9 cellular contexts compared by ENCODE assay signal in the genomic region with DNA sequence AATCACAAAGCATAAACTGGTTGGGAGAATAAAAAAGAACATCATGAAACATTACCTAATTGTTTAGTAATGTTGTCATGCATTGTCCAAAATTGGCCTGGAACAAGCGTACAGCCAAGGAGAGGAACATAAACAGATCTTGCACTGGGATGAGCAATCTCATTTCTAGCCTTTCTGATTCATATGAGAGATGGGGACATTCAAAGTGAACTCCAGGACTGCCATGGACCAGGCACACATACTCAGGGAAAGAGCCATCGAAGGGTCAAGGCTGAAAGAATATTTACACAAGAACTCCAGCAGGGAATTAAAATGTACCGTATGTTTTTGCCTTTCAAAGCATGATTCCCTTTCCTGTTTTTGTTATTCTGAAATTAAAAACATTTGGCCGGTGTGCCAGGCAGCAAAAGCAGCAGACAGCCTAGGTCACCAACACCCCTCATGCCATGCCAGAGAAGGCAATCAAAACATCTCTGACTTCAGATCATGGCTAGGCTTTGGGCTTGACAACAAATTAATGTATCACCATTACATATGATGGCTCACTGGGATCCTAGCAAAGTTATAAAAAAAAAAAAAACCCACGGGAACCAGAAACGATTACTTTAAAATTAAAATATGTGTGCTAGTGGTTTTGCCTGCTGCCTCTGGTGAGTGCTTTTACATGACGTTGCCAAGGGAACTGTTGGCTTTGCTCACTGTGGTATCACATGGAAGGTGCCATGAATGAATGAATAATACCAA.
A peak's percentile ranks its signal among the peaks of the same experiment; 100 is the strongest.
DNase-seq lines count a peak whose midpoint lies in the region; ATAC-seq and TF ChIP-seq lines count a peak whose summit lies in the region.
"Had no signal": no experiment of that assay in that cellular context is flagged by ENCODE, and none has a peak within 500 bp of the region (broad histone marks: within the 10 kb centered on the region; RNA-seq: fewer than 3 reads in every experiment).

No MANE protein-coding gene starts in this region.

- H3K4me3 ChIP-seq in adrenal gland (no peak overlapping the region), foreskin fibroblast (ENCODE audit: low read depth in 1 of 2, low read length in 2 of 2) (no peak overlapping the region), Karpas-422 (ENCODE audit: low read length) (no peak overlapping the region)

- H3K36me3 Mint-ChIP-seq in osteocyte (ENCODE audit: unreplicated experiment) = peaks cover 35% of the 10 kb centered on the region

- ATAC-seq in HG03025 (IDR thresholded peaks at IDR 0.05; ENCODE audit: low FRiP score, unreplicated experiment) = no peak
- no peak for ATAC-seq in GM19452 (IDR thresholded peaks at IDR 0.05; ENCODE audit: unreplicated experiment)

- peaks cover 22 to 38% of the 10 kb centered on the region in 2 donors for H3K4me1 ChIP-seq in adrenal gland (replicated peaks in 1 of 2)
- no peaks in the 10 kb centered on the region for H3K4me1 ChIP-seq in Karpas-422 (ENCODE audit: low read length)

- TF ChIP-seq CTCF in AG09319 (IDR thresholded peaks at IDR 0.05; ENCODE audit: low read depth, low read length) (no peak), adrenal gland (IDR thresholded peaks at IDR 0.05) (peak in 2 of 6 experiments; percentile 3 to 11), foreskin fibroblast (IDR thresholded peaks at IDR 0.05; ENCODE audit: low read depth, low read length) (no peak), osteocyte (IDR thresholded peaks at IDR 0.05) (no peak)

- WGBS in adrenal gland, 4 donors = 19 to 28% (median 22%) methylated on average over 7 of the region's 7 CpGs

- peak in 1 of 2 donors; percentile 35 for TF ChIP-seq POLR2A in adrenal gland (IDR thresholded peaks at IDR 0.05)

- H3K4me3 Mint-ChIP-seq in osteocyte (ENCODE audit: unreplicated experiment) = no peak overlapping the region
- H3K4me3 Mint-ChIP-seq: activated naive CD8-positive, alpha-beta T cell had no signal

- H3K27ac ChIP-seq in adrenal gland = peak overlapping the region; percentile 65 to 89 (median 85)
- H3K27ac ChIP-seq in Karpas-422 (ENCODE audit: low read length) = no peak overlapping the region

- H2AFZ ChIP-seq in Karpas-422 (ENCODE audit: low read length) = no peak overlapping the region

- no peak overlapping the region for H3K4me2 ChIP-seq in Karpas-422 (ENCODE audit: low read depth, low read length, poor library complexity, severe bottlenecking)

- no peaks in the 10 kb centered on the region for H3K9me3 Mint-ChIP-seq in osteocyte (ENCODE audit: unreplicated experiment)

- no peak overlapping the region for H3K9ac ChIP-seq in Karpas-422 (ENCODE audit: low read length)

- no peaks in the 10 kb centered on the region for H3K27me3 Mint-ChIP-seq in osteocyte (ENCODE audit: unreplicated experiment)
- H3K27me3 Mint-ChIP-seq: activated naive CD8-positive, alpha-beta T cell had no signal

- H3K27ac Mint-ChIP-seq in osteocyte (ENCODE audit: unreplicated experiment) = peak overlapping the region; percentile 72
- H3K27ac Mint-ChIP-seq: activated naive CD8-positive, alpha-beta T cell had no signal

- peaks cover 35% of the 10 kb centered on the region for H3K4me1 Mint-ChIP-seq in osteocyte (ENCODE audit: unreplicated experiment)

- H4K20me1 ChIP-seq in Karpas-422 (ENCODE audit: insufficient read depth, low read depth, low read length) = no peaks in the 10 kb centered on the region

- H3K27me3 ChIP-seq in adrenal gland (no peaks in the 10 kb centered on the region), Karpas-422 (ENCODE audit: low read length) (no peaks in the 10 kb centered on the region)

- DNase-seq in AG09319 (ENCODE audit: extremely low read depth, low read depth) = peak; percentile 86
- DNase-seq in adrenal gland = peak; percentile 57 to 83 (median 69)
- peak; percentile 95 for DNase-seq in foreskin fibroblast
- no peak for DNase-seq in osteocyte (ENCODE audit: extremely low spot score, unreplicated experiment)
- DNase-seq in NCI-H446 treated with DMSO at 0.1 percent for 48 hours (lab: John Stamatoyannopoulos, UW) = no peak
- DNase-seq in Karpas-422 = no peak

- H3K36me3 ChIP-seq in adrenal gland (replicated peaks in 1 of 2) (peaks cover 0 to 25% of the 10 kb centered on the region in 2 donors), Karpas-422 (ENCODE audit: insufficient read depth, low read length) (no peaks in the 10 kb centered on the region)

- no peaks in the 10 kb centered on the region for H3K79me2 ChIP-seq in Karpas-422 (ENCODE audit: low read length)

- H3K9me3 ChIP-seq in adrenal gland (replicated peaks in 1 of 3) (no peaks in the 10 kb centered on the region), Karpas-422 (ENCODE audit: low read length) (no peaks in the 10 kb centered on the region)

- intact Hi-C loops in adrenal gland (cut with DNase I) = no loop called here

- H3K9me2 ChIP-seq in Karpas-422 (replicated peaks; ENCODE audit: insufficient read depth, low read length) = no peaks in the 10 kb centered on the region

Comparison
In these comparisons a context has a peak if more than half of its experiments do, and no peak if none do; other contexts are left out.
1. DNase-seq: peak in AG09319 (single experiment), adrenal gland (7 of 7) and foreskin fibroblast (2 of 2); none in osteocyte (single experiment), NCI-H446 treated with DMSO at 0.1 percent for 48 hours (single experiment) and Karpas-422 (single experiment).